Comparison of ENCODE assay signal across 8 cellular contexts in the genomic region with DNA sequence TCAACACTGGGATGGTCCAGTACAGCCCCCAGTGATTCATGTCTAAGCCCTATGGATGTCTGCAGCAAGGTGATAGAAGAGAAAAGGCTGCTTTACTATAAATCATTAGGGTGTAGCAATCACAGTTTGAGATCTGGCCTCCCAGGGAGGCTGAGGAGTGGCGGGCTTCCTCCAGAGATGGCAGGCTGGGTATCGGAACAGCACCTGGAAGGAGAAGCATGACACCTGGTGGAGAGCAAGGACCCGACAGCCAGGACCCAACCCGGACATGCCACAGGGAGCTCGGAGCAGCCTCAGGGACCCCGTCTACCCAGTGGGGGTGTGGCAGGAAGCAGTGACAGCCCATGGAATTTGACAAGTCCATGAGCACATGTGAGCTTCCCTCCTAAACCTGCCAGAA.
DNase-seq lines count a peak whose midpoint lies in the region; ATAC-seq, FAIRE-seq and TF ChIP-seq lines count a peak whose summit lies in the region.

No MANE protein-coding gene starts in this region.

- H3K4me3 ChIP-seq in right atrium auricular region (no peak overlapping the region), Peyer's patch (no peak overlapping the region)

- no peaks in the 10 kb centered on the region for H3K27me3 ChIP-seq in right atrium auricular region
- H3K27me3 ChIP-seq in Peyer's patch, result no peaks in the 10 kb centered on the region

- H3K9me3 ChIP-seq in right atrium auricular region (no peaks in the 10 kb centered on the region), Peyer's patch (no peaks in the 10 kb centered on the region)

- no peaks in the 10 kb centered on the region for H3K36me3 ChIP-seq in right atrium auricular region
- H3K36me3 ChIP-seq in Peyer's patch, result no peaks in the 10 kb centered on the region

- TF ChIP-seq POLR2A in Peyer's patch (IDR thresholded peaks at IDR 0.05), result no peak

- H3K4me1 ChIP-seq in right atrium auricular region (peaks cover 0 to 18% of the 10 kb centered on the region in 2 donors), Peyer's patch (peaks cover 0 to 5% (median 0%) of the 10 kb centered on the region in 4 donors)

- TF ChIP-seq CTCF in right atrium auricular region (IDR thresholded peaks at IDR 0.05) (peak in 1 of 2 donors; percentile 60), Peyer's patch (IDR thresholded peaks at IDR 0.05) (peak in 4 of 6 experiments; percentile 25 to 70 (median 62))

- intact Hi-C loops in Right ventricle myocardium inferior (cut with DNase I), result loop anchor here (5.0 to 10.0 kb wide), 3 partner anchors 49 to 146 kb away; a partner anchor contains a TSS

- no peak for DNase-seq in Right ventricle myocardium inferior (ENCODE audit: missing footprints)
- DNase-seq in right atrium auricular region (ENCODE audit: low spot score), result no peak
- DNase-seq in Peyer's patch, result peak in 1 of 3 donors; percentile 59
- peak; percentile 40 for DNase-seq in glomerular visceral epithelial cell (ENCODE audit: extremely low spot score)
- DNase-seq in urothelium cell line (ENCODE audit: low spot score), result peak; percentile 46
- DNase-seq in hypothalamus (lab: John Stamatoyannopoulos, UW), result no peak
- DNase-seq in DMS79 treated with DMSO at 0.1 percent for 48 hours (lab: John Stamatoyannopoulos, UW), result no peak

- H3K27ac ChIP-seq in right atrium auricular region (no peak overlapping the region), Peyer's patch (no peak overlapping the region)

- ATAC-seq in Right ventricle myocardium inferior (peak; percentile 20), HG03175 (IDR thresholded peaks at IDR 0.05; ENCODE audit: unreplicated experiment) (no peak)

- no peak for FAIRE-seq in urothelium cell line (lab: Jason Lieb, UNC)

Comparison
In these comparisons a context has a peak if more than half of its experiments do, and no peak if none do; other contexts are left out.
1. DNase-seq: peak in glomerular visceral epithelial cell (single experiment) and urothelium cell line (single experiment); none in Right ventricle myocardium inferior (single experiment), right atrium auricular region (single experiment), hypothalamus (0 of 51) and DMS79 treated with DMSO at 0.1 percent for 48 hours (single experiment).